Comparison of ENCODE assay signal across 24 cellular contexts in the genomic region with DNA sequence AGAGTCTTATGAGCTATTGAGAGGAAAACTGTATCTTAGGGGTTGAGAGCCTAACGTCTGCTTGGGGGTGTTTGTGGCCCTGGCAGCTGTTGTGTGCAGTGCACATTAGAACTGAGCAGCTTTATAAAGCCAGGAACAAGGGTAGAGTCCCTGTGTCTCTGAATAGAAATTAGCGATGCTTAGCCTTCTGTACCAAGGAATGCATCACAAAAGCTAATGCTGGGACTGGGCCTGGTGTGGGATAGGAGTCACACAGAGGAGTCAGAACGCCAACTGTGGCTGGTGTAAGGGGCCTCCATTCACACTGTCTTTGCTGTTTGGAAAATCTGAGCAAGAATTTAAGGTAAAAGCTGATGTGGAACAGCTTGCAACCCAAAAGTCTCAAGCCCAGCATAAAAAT.
DNase-seq lines count a peak whose midpoint lies in the region; ATAC-seq, FAIRE-seq and TF ChIP-seq lines count a peak whose summit lies in the region.
"Had no signal": no experiment of that assay in that cellular context is flagged by ENCODE, and none has a peak within 500 bp of the region (broad histone marks: within the 10 kb centered on the region; RNA-seq: fewer than 3 reads in every experiment).

No MANE protein-coding gene starts in this region.

- peaks cover 7% of the 10 kb centered on the region for H3K36me3 Mint-ChIP-seq in neural crest cell (ENCODE audit: low read depth)

- no peak overlapping the region for H2BK20ac ChIP-seq in H1 (ENCODE audit: low read length)

- H4K5ac ChIP-seq in H1 (ENCODE audit: insufficient read length, low read depth, low read length) = no peak overlapping the region

- no peak overlapping the region for H4K91ac ChIP-seq in H1 (replicated peaks; ENCODE audit: insufficient read length, low read length)

- H3K9ac ChIP-seq in H1 (replicated peaks in 1 of 4; ENCODE audit: extremely low read depth in 1 of 4, low read depth in 3 of 4, low read length in 3 of 4) = no peak overlapping the region

- no peak overlapping the region for H3K4me3 ChIP-seq in H1 (ENCODE audit: extremely low read depth in 1 of 4, insufficient read depth in 2 of 4, low read depth in 3 of 4, low read length in 4 of 4)
- H3K4me3 ChIP-seq: K562, SK-N-MC had no signal

- no peak for TF ChIP-seq RAD21 in H1 (IDR thresholded peaks at IDR 0.05 in 1 of 2, conservative IDR thresholded peaks at IDR 0.05 in 1 of 2; ENCODE audit: low read depth in 2 of 2, low read length in 2 of 2)

- no peaks in the 10 kb centered on the region for H4K20me1 ChIP-seq in H1 (replicated peaks in 1 of 2; ENCODE audit: control insufficient read depth in 1 of 2, insufficient read depth in 2 of 2, low read length in 2 of 2)

- H3K79me1 ChIP-seq in H1 (ENCODE audit: low read depth, low read length) = no peaks in the 10 kb centered on the region

- no peaks in the 10 kb centered on the region for H3K27me3 Mint-ChIP-seq in neural crest cell (ENCODE audit: low read depth)

- no peak overlapping the region for H3K4ac ChIP-seq in H1 (replicated peaks; ENCODE audit: insufficient read length, low read depth, low read length)

- H3K14ac ChIP-seq in H1 (ENCODE audit: insufficient read length) = no peak overlapping the region

- no peak overlapping the region for H2BK12ac ChIP-seq in H1 (ENCODE audit: low read depth, low read length)

- no peak overlapping the region for H2AK5ac ChIP-seq in H1 (ENCODE audit: low read depth, low read length)

- no peak overlapping the region for H4K8ac ChIP-seq in H1 (ENCODE audit: extremely low read depth, insufficient read depth, low read length)

- H2BK5ac ChIP-seq in H1 (ENCODE audit: low read depth, low read length) = no peak overlapping the region

- no peak for ATAC-seq in HG02884 (IDR thresholded peaks at IDR 0.05; ENCODE audit: unreplicated experiment)
- no peak for ATAC-seq in GM18861 (IDR thresholded peaks at IDR 0.05; ENCODE audit: unreplicated experiment)
- ATAC-seq: K562 had no signal

- no peak overlapping the region for H2BK120ac ChIP-seq in H1 (replicated peaks; ENCODE audit: low read depth, low read length)

- TF ChIP-seq POLR2A in H1 (IDR thresholded peaks at IDR 0.05; ENCODE audit: control extremely low read depth in 1 of 2, low read depth in 2 of 2, low read length in 2 of 2) = no peak

- TF ChIP-seq CTCF in H1 (IDR thresholded peaks at IDR 0.05; ENCODE audit: control extremely low read depth in 1 of 3, insufficient read depth in 1 of 3, low read depth in 1 of 3, low read length in 3 of 3) (no peak), neural crest cell (conservative IDR thresholded peaks at IDR 0.05) (no peak)

- FAIRE-seq in H1 (lab: Jason Lieb, UNC) = no peak
- FAIRE-seq: K562 had no signal

- no peaks in the 10 kb centered on the region for H3K36me3 ChIP-seq in H1 (ENCODE audit: control insufficient read depth in 2 of 4, insufficient read depth in 4 of 4, low read length in 3 of 4)
- H3K36me3 ChIP-seq: BE2C had no signal

- H3K9me3 ChIP-seq in H1 (ENCODE audit: insufficient read depth in 2 of 2, low read depth in 1 of 2, low read length in 1 of 2) = no peaks in the 10 kb centered on the region
- H3K9me3 ChIP-seq: BE2C had no signal

- 49% methylated on average over 3 of the region's 3 CpGs; no CpG with 5 or more reads in 1 of the 2 experiments for WGBS in H1 (ENCODE audit: extremely low coverage in 1 of 2, insufficient coverage in 1 of 2, insufficient read length in 1 of 2, insufficient replicate concordance in 2 of 2, low coverage in 1 of 2, low lambda C conversion rate in 2 of 2, missing lambda C conversion rate in 1 of 2), 2 experiments

- no peak overlapping the region for H2AFZ ChIP-seq in H1 (ENCODE audit: low read length)

- no peaks in the 10 kb centered on the region for H3K27me3 ChIP-seq in H1 (replicated peaks in 1 of 4; ENCODE audit: control insufficient read depth in 3 of 4, extremely low read depth in 1 of 4, insufficient read depth in 3 of 4, low read length in 3 of 4)
- H3K27me3 ChIP-seq: BE2C had no signal

- no peak overlapping the region for H3K27ac ChIP-seq in H1 (ENCODE audit: low read depth, low read length)
- H3K27ac ChIP-seq: 22Rv1, SK-N-MC had no signal

- no peak overlapping the region for H2BK15ac ChIP-seq in H1 (ENCODE audit: low read length)

- DNase-seq in NCI-H2171 treated with DMSO at 0.1 percent for 48 hours (lab: John Stamatoyannopoulos, UW) (peak; percentile 20), NCI-H2171 (lab: John Stamatoyannopoulos, UW) (no peak), H1 (ENCODE audit: low read depth in 1 of 2, low spot score in 2 of 2) (peak in 1 of 2 experiments; percentile 35), neural crest cell (ENCODE audit: low read depth, low spot score) (no peak), activated gamma-delta T cell (lab: John Stamatoyannopoulos, UW) (no peak)
- no peak for DNase-seq in activated CD8-positive, alpha-beta memory T cell treated with anti-CD3 and anti-CD28 coated beads, Interleukin-2, amount 50 U/mL, for 48 hours
- DNase-seq: BE2C, Calu3, DMS153, DND-41, GOT3, Kasumi-1, MV-4-11, NCI-H1105, NCI-H146, NCI-H1930, NCI-H2107, NCI-H526 treated with DMSO at 0.1 percent for 48 hours, SHP77 treated with DMSO at 0.1 percent for 48 hours had no signal

- no peaks in the 10 kb centered on the region for H3K23me2 ChIP-seq in H1 (ENCODE audit: low read depth, low read length)

- POLR2A ChIA-PET in H1 (lab: Charles Lee; ENCODE audit: partially characterized antibody) = interaction anchor here (1.1 kb wide), 1 partner anchor 30 kb away, joined by 3 read pairs; no protein-coding TSS in a partner anchor

- H3K4me1 ChIP-seq in H1 (replicated peaks in 1 of 4; ENCODE audit: control insufficient read depth in 3 of 4, insufficient read depth in 4 of 4, low read length in 3 of 4) = peaks cover 6 to 20% (median 12%) of the 10 kb centered on the region in 4 experiments; a peak in 6 of 7 replicates
- H3K4me1 ChIP-seq: BE2C had no signal

- H3K9me3 Mint-ChIP-seq in neural crest cell = peaks cover 4% of the 10 kb centered on the region

- no peak overlapping the region for H3K23ac ChIP-seq in H1 (ENCODE audit: insufficient read length)

- H3K4me3 Mint-ChIP-seq in neural crest cell = peak overlapping the region; percentile 8

- peaks cover 58% of the 10 kb centered on the region for H3K4me1 Mint-ChIP-seq in neural crest cell

- H3K18ac ChIP-seq in H1 (ENCODE audit: extremely low read depth, low read length) = 0 out of 2 replicates have a peak overlapping the region, but pooled peaks have one; percentile 6

- CTCF ChIA-PET in H1 (lab: Charles Lee; ENCODE audit: partially characterized antibody) = interaction anchor here (1.1 to 1.6 kb wide), 3 partner anchors 10 to 60 kb away, joined by 3 to 7 read pairs (median 5); no protein-coding TSS in a partner anchor

- H3K27ac Mint-ChIP-seq in neural crest cell (ENCODE audit: unreplicated experiment) = peak overlapping the region; percentile 92

- H3K56ac ChIP-seq in H1 (replicated peaks; ENCODE audit: insufficient read length, low read depth, low read length) = no peak overlapping the region

- peak overlapping the region; percentile 15 to 28; a peak in 2 of 4 replicates for H3K4me2 ChIP-seq in H1 (ENCODE audit: insufficient read depth in 1 of 2, low read depth in 2 of 2, low read length in 2 of 2)

- TF ChIP-seq EP300 in H1 (IDR thresholded peaks at IDR 0.05; ENCODE audit: borderline replicate concordance in 1 of 2, low read depth in 2 of 2, low read length in 2 of 2) = no peak

- no peaks in the 10 kb centered on the region for H3K79me2 ChIP-seq in H1 (ENCODE audit: control insufficient read depth in 1 of 2, insufficient read depth in 2 of 2, low read length in 2 of 2)

TF ChIP-seq in H1, 55 proteins besides CTCF, POLR2A, EP300 and RAD21:
- TF ChIP-seq BRCA1 (IDR thresholded peaks at IDR 0.05; ENCODE audit: low read depth, low read length) = no peak
- TF ChIP-seq, protein P1, sequence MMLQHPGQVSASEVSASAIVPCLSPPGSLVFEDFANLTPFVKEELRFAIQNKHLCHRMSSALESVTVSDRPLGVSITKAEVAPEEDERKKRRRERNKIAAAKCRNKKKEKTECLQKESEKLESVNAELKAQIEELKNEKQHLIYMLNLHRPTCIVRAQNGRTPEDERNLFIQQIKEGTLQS (IDR thresholded peaks at IDR 0.05; ENCODE audit: insufficient read depth, low read depth, low read length) = no peak
- no peak for TF ChIP-seq JUND (IDR thresholded peaks at IDR 0.05; ENCODE audit: low read length)
- no peak for TF ChIP-seq BACH1 (IDR thresholded peaks at IDR 0.05; ENCODE audit: low read length)
- no peak for TF ChIP-seq ZNF274 (IDR thresholded peaks at IDR 0.05; ENCODE audit: borderline replicate concordance, extremely low read depth, low read length)
- TF ChIP-seq TAF7 (optimal IDR thresholded peaks at IDR 0.05; ENCODE audit: borderline replicate concordance, low read depth, low read length) = no peak
- TF ChIP-seq FOSL1 (IDR thresholded peaks at IDR 0.05; ENCODE audit: insufficient read depth, low read depth, low read length) = no peak
- TF ChIP-seq SIRT6 (IDR thresholded peaks at IDR 0.05; ENCODE audit: low read length) = no peak
- no peak for TF ChIP-seq HDAC6 (IDR thresholded peaks at IDR 0.05; ENCODE audit: low read depth, low read length)
- no peak for TF ChIP-seq TCF12 (IDR thresholded peaks at IDR 0.05; ENCODE audit: low read depth, low read length)
- no peak for TF ChIP-seq ASH2L (IDR thresholded peaks at IDR 0.05; ENCODE audit: low read length)
- no peak for TF ChIP-seq RNF2 (IDR thresholded peaks at IDR 0.05; ENCODE audit: borderline replicate concordance, low read depth, low read length, missing control alignments, poor library complexity, severe bottlenecking)
- no peak for TF ChIP-seq NANOG (IDR thresholded peaks at IDR 0.05; ENCODE audit: insufficient read depth, low read depth, low read length, poor library complexity, severe bottlenecking)
- TF ChIP-seq, protein P2, sequence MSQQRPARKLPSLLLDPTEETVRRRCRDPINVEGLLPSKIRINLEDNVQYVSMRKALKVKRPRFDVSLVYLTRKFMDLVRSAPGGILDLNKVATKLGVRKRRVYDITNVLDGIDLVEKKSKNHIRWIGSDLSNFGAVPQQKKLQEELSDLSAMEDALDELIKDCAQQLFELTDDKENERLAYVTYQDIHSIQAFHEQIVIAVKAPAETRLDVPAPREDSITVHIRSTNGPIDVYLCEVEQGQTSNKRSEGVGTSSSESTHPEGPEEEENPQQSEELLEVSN (IDR thresholded peaks at IDR 0.05) = no peak
- no peak for TF ChIP-seq POU5F1 (IDR thresholded peaks at IDR 0.05; ENCODE audit: low read depth, low read length)
- TF ChIP-seq TBP (IDR thresholded peaks at IDR 0.05; ENCODE audit: low read depth, low read length) = no peak
- TF ChIP-seq USF2 (IDR thresholded peaks at IDR 0.05; ENCODE audit: low read length) = no peak
